ENCODE assay signal across 8 cellular contexts in the genomic region with DNA sequence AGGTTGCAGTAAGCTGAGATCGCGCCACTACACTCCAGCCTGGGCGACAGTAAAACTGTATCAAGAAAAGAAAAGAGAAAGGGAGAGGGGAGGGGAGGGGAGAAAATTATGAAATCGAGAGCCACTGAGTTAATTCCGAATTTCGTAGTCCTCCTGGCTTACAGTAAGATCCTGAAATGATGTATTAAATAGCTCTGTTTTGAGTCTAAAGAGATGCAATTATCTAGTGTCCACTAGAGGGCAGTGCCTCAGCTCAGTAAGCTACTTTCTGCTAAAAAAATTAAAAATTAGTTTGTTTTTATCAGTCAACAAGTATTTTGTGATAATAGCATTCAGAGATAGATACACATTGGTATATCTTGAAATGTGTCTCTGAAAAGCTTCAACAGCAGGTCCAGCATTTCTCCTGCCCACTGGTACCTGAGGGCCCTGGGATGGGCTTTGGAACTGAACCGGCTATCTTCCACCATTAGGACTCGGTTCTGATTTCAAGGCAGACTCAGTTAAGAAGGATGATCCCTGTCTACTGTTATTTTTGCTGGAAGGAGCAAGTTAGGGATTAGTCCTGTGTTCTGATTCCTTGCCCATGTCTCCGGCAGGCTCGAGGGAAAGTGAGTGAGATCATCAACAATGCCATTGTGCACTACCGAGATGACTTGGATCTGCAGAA. TPM values are rescaled to one million over a fixed set of nuclear protein-coding genes. Genes with fewer than 3 reads are reported as not detected.
DNase-seq lines count a peak whose midpoint lies in the region; ATAC-seq and TF ChIP-seq lines count a peak whose summit lies in the region.

No MANE protein-coding gene starts in this region.

- intact Hi-C loops in left ventricle myocardium inferior (cut with micrococcal nuclease) = no loop called here
- intact Hi-C loops in left ventricle myocardium superior (cut with micrococcal nuclease) = no loop called here
- intact Hi-C loops in transverse colon (cut with DNase I; ENCODE audit: low total_unique reads) = loop anchor here (1.0 to 10.0 kb wide), 2 partner anchors 48 to 271 kb away; partner anchors contain the start of gene STRIP2

- TF ChIP-seq EP300 in transverse colon (IDR thresholded peaks at IDR 0.05; ENCODE audit: low read depth) = no peak

- ATAC-seq in left ventricle myocardium superior (no peak), GM18520 (IDR thresholded peaks at IDR 0.05; ENCODE audit: unreplicated experiment) (no peak)

- TF ChIP-seq CTCF in left ventricle myocardium inferior (IDR thresholded peaks at IDR 0.05; ENCODE audit: borderline replicate concordance) (peak; percentile 88), transverse colon (IDR thresholded peaks at IDR 0.05) (peak; percentile 64 to 94 (median 79))

- WGBS in transverse colon (ENCODE audit: low coverage in 1 of 2), 2 donors = 0 to 61% methylated on average over 1 to 11 of the region's 11 CpGs

- no peaks in the 10 kb centered on the region for H3K9me3 ChIP-seq in left ventricle myocardium inferior (replicated peaks)
- H3K9me3 ChIP-seq in adipocyte (ENCODE audit: control insufficient read depth, low read length) = no peaks in the 10 kb centered on the region
- no peaks in the 10 kb centered on the region for H3K9me3 ChIP-seq in transverse colon

- H3K27me3 ChIP-seq in left ventricle myocardium inferior (ENCODE audit: low read depth) (no peaks in the 10 kb centered on the region), adipocyte (replicated peaks; ENCODE audit: control insufficient read depth, insufficient read depth, low read length) (peaks cover 53% of the 10 kb centered on the region), transverse colon (no peaks in the 10 kb centered on the region)

- TF ChIP-seq POLR2A in transverse colon (IDR thresholded peaks at IDR 0.05) = no peak

- no peak overlapping the region for H3K9ac ChIP-seq in adipocyte (ENCODE audit: low read length)

- H3K27ac ChIP-seq in left ventricle myocardium inferior (replicated peaks) (no peak overlapping the region), transverse colon (no peak overlapping the region)

- H3K4me1 ChIP-seq in left ventricle myocardium inferior = peaks cover 24% of the 10 kb centered on the region
- no peaks in the 10 kb centered on the region for H3K4me1 ChIP-seq in adipocyte (ENCODE audit: control insufficient read depth, insufficient read depth, low read length)
- H3K4me1 ChIP-seq in transverse colon = peaks cover 0 to 8% (median 3%) of the 10 kb centered on the region in 4 donors

- in situ Hi-C loops in transverse colon (cut with MboI; ENCODE audit: low pct_ligation_motif_present in 1 of 4, low pct_unique_long_range_greater_than_20kb in 1 of 4, low sequenced_read_pairs in 3 of 4) = no loop called here

- no peaks in the 10 kb centered on the region for H3K36me3 ChIP-seq in left ventricle myocardium inferior
- no peaks in the 10 kb centered on the region for H3K36me3 ChIP-seq in adipocyte (ENCODE audit: control insufficient read depth, insufficient read depth, low read length, severe bottlenecking)
- H3K36me3 ChIP-seq in transverse colon = no peaks in the 10 kb centered on the region

- H3K4me3 ChIP-seq in left ventricle myocardium inferior = no peak overlapping the region
- no peak overlapping the region for H3K4me3 ChIP-seq in adipocyte (ENCODE audit: low read length)
- H3K4me3 ChIP-seq in transverse colon = no peak overlapping the region

- DNase-seq in left ventricle myocardium inferior (no peak), left ventricle myocardium superior (no peak), NCI-H1417 (lab: John Stamatoyannopoulos, UW) (peak; percentile 18 to 69 (median 28)), adipocyte (ENCODE audit: low read depth) (peak; percentile 87), islet precursor cell (peak; percentile 4), transverse colon (no peak)
- DNase-seq in activated effector memory CD4-positive, alpha-beta T cell treated with Interleukin-2 at 50 U/mL for 16 hours = no peak

RNA-seq across cellular contexts. Expression of gene TSPAN33, which starts 19.5 kb away (rescaled TPM):
- total RNA-seq in left ventricle myocardium inferior (9.7 TPM), left ventricle myocardium superior (15.1 TPM), transverse colon (1 to 10 TPM; 2.5 to 8.1 (median 2.9) TPM)

RNA-seq across cellular contexts. Expression of gene SMO, which starts 24.4 kb away (rescaled TPM):
- total RNA-seq in left ventricle myocardium inferior = 4.6 TPM
- total RNA-seq in left ventricle myocardium superior = 5.0 TPM
- total RNA-seq in transverse colon = 1 to 10 TPM; 1.9 to 8.6 (median 3.5) TPM

Comparison
In these comparisons a context has a peak if more than half of its experiments do, and no peak if none do; other contexts are left out.
1. DNase-seq: peak in NCI-H1417 (3 of 3), adipocyte (single experiment) and islet precursor cell (single experiment); none in left ventricle myocardium inferior (single experiment), left ventricle myocardium superior (single experiment), transverse colon (single experiment) and activated effector memory CD4-positive, alpha-beta T cell treated with Interleukin-2 at 50 U/mL for 16 hours (single experiment).